19 cellular contexts compared by ENCODE assay signal in the genomic region with DNA sequence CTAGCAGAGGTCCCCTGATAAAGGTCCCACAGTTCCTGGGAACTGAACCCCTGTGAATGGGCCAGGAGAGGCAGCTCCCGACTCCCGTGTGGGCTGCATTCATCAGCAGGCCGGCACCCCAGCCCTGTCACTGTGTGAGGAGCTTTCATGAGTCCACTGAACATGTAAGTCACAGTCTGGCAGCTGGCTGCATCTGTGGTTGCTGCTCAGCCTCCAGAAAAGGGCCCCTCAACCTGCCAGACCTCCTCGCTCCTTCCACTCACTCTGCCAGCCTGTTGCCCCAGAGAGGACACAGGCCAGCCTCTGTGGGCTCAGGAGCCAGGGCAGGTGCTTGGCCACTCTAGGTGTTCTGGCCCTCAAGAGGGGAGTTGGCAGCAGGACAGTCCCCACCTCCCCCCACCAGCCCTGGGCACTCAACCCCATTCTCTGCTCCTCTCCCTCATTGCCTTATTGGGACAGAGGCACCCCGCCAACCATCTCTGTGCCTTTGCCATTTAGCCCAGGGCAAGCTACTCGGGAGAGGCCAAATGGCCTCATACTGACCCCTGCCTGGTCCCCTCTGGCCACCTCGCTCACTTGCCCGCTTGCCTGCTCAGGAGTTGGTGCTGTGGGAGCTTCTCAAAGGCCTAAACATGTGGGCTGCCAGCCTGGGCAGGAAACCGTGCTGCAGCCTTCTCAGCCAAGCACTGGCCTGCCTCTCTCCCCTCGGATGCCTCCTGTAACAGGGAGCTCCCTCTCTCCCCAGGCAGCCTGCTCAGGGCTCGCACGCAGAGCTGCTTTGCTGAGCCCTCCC. TPM values are rescaled to one million over a fixed set of nuclear protein-coding genes. Genes with fewer than 3 reads are reported as not detected.
DNase-seq lines count a peak whose midpoint lies in the region; ATAC-seq and TF ChIP-seq lines count a peak whose summit lies in the region.
"Had no signal": no experiment of that assay in that cellular context is flagged by ENCODE, and none has a peak within 500 bp of the region (broad histone marks: within the 10 kb centered on the region; RNA-seq: fewer than 3 reads in every experiment).

No MANE protein-coding gene starts in this region.

- no peak for ATAC-seq in GM18867 (IDR thresholded peaks at IDR 0.05; ENCODE audit: unreplicated experiment)

- TF ChIP-seq EP300 in suprapubic skin (IDR thresholded peaks at IDR 0.05) = no peak

- peaks cover 10% of the 10 kb centered on the region for H3K27me3 ChIP-seq in colonic mucosa
- peaks cover 79% of the 10 kb centered on the region for H3K27me3 ChIP-seq in suprapubic skin

- 80% methylated on average over 11 of the region's 12 CpGs for WGBS in suprapubic skin

- H3K4me1 Mint-ChIP-seq in mesothelial cell of epicardium = peaks cover 60% of the 10 kb centered on the region
- H3K4me1 Mint-ChIP-seq: activated CD4-positive, alpha-beta T cell treated with anti-CD3 and anti-CD28 coated beads, Interleukin-2, amount 10 ng/mL, durations not matched to agents 24 days and 14 days had no signal

- peaks cover 69% of the 10 kb centered on the region for H3K27me3 Mint-ChIP-seq in mesothelial cell of epicardium (ENCODE audit: low read depth)

- H3K4me3 Mint-ChIP-seq in mesothelial cell of epicardium = peak overlapping the region; percentile 22
- H3K4me3 Mint-ChIP-seq: activated CD4-positive, alpha-beta T cell treated with anti-CD3 and anti-CD28 coated beads, Interleukin-2, amount 10 ng/mL, durations not matched to agents 24 days and 14 days; dendritic cell treated with granulocyte-macrophage colony-stimulating factor and Interleukin-4, amounts not matched to agents 40 ng/mL and 50 ng/mL, for 4 days; T-helper 1 cell treated with Interleukin-12 subunit alpha and Interleukin-12 subunit beta and Interleukin-4 antibody, amounts not matched to agents 30 μg/mL and 1 μg/mL, for 36 hours had no signal

- H3K27ac ChIP-seq in colonic mucosa (no peak overlapping the region), suprapubic skin (no peak overlapping the region)
- H3K27ac ChIP-seq: HL-60 had no signal

- no peak for TF ChIP-seq CTCF in colonic mucosa (IDR thresholded peaks at IDR 0.05)
- TF ChIP-seq CTCF in mesothelial cell of epicardium (IDR thresholded peaks at IDR 0.05; ENCODE audit: unreplicated experiment) = no peak
- TF ChIP-seq CTCF in suprapubic skin (IDR thresholded peaks at IDR 0.05) = no peak

- intact Hi-C loops in colonic mucosa (cut with DNase I) = loop anchor here (5.0 kb wide), 1 partner anchor 49 kb away; no protein-coding TSS in a partner anchor

- no peak overlapping the region for H3K9ac ChIP-seq in colonic mucosa (ENCODE audit: low read depth in 2 of 2, low read length in 2 of 2)

- TF ChIP-seq POLR2A in suprapubic skin (IDR thresholded peaks at IDR 0.05) = no peak

- peak; percentile 55 for DNase-seq in activated effector memory CD4-positive, alpha-beta T cell treated with anti-CD3 and anti-CD28 coated beads, Interleukin-2, amount 50 U/mL, for 16 hours
- DNase-seq in activated effector memory CD4-positive, alpha-beta T cell treated with Interleukin-2 at 50 U/mL for 16 hours = no peak
- peak; percentile 12 for DNase-seq in colonic mucosa
- DNase-seq in mesothelial cell of epicardium (ENCODE audit: low spot score in 2 of 2, unreplicated experiment in 2 of 2) = no peak
- DNase-seq in suprapubic skin (ENCODE audit: low spot score in 2 of 2) = peak; percentile 49 to 73
- DNase-seq in dermis blood vessel endothelial cell = no peak
- no peak for DNase-seq in NCI-H2081 (lab: John Stamatoyannopoulos, UW)
- DNase-seq: activated CD4-positive, alpha-beta T cell treated with anti-CD3 and anti-CD28 coated beads, Interleukin-2, amount 10 ng/mL, durations not matched to agents 24 days and 14 days; C1 segment of cervical spinal cord; GOT3; IMR-90; NCI-H1105; NCI-H2081 treated with DMSO at 0.1 percent for 48 hours had no signal

- H3K4me1 ChIP-seq in colonic mucosa (peaks cover 4% of the 10 kb centered on the region), suprapubic skin (peaks cover 14% of the 10 kb centered on the region)

- H3K27ac Mint-ChIP-seq in mesothelial cell of epicardium = no peak overlapping the region
- H3K27ac Mint-ChIP-seq: activated CD4-positive, alpha-beta T cell treated with anti-CD3 and anti-CD28 coated beads, Interleukin-2, amount 10 ng/mL, durations not matched to agents 24 days and 14 days; dendritic cell treated with granulocyte-macrophage colony-stimulating factor and Interleukin-4, amounts not matched to agents 40 ng/mL and 50 ng/mL, for 4 days; T-helper 1 cell treated with Interleukin-12 subunit alpha and Interleukin-12 subunit beta and Interleukin-4 antibody, amounts not matched to agents 30 μg/mL and 1 μg/mL, for 36 hours had no signal

- H3K4me3 ChIP-seq in colonic mucosa (no peak overlapping the region), suprapubic skin (no peak overlapping the region)

- no peaks in the 10 kb centered on the region for H3K9me3 Mint-ChIP-seq in mesothelial cell of epicardium
- H3K9me3 Mint-ChIP-seq: activated CD4-positive, alpha-beta T cell treated with anti-CD3 and anti-CD28 coated beads, Interleukin-2, amount 10 ng/mL, durations not matched to agents 24 days and 14 days; dendritic cell treated with granulocyte-macrophage colony-stimulating factor and Interleukin-4, amounts not matched to agents 40 ng/mL and 50 ng/mL, for 4 days; neural crest cell; T-helper 1 cell treated with Interleukin-12 subunit alpha and Interleukin-12 subunit beta and Interleukin-4 antibody, amounts not matched to agents 30 μg/mL and 1 μg/mL, for 36 hours had no signal

- H3K36me3 Mint-ChIP-seq in mesothelial cell of epicardium = no peaks in the 10 kb centered on the region

- no peaks in the 10 kb centered on the region for H3K36me3 ChIP-seq in colonic mucosa
- no peaks in the 10 kb centered on the region for H3K36me3 ChIP-seq in suprapubic skin

- H3K9me3 ChIP-seq in colonic mucosa (no peaks in the 10 kb centered on the region), suprapubic skin (no peaks in the 10 kb centered on the region)

RNA-seq across cellular contexts. Expression of a gene that starts 1.9 kb away (rescaled TPM):
- total RNA-seq in colonic mucosa (not detected), mesothelial cell of epicardium (8.8 to 9.4 TPM (median 9.3 TPM) in 3 replicates), suprapubic skin (not detected), dermis blood vessel endothelial cell (not detected in 2 replicates)
- total RNA-seq: activated CD4-positive, alpha-beta T cell treated with anti-CD3 and anti-CD28 coated beads, Interleukin-2, amount 10 ng/mL, durations not matched to agents 24 days and 14 days; IMR-90; ureter had no signal

Comparison
In these comparisons a context has a peak if more than half of its experiments do, and no peak if none do; other contexts are left out.
1. DNase-seq: peak in activated effector memory CD4-positive, alpha-beta T cell treated with anti-CD3 and anti-CD28 coated beads, Interleukin-2, amount 50 U/mL, for 16 hours (single experiment), colonic mucosa (single experiment) and suprapubic skin (2 of 2); none in activated effector memory CD4-positive, alpha-beta T cell treated with Interleukin-2 at 50 U/mL for 16 hours (single experiment), mesothelial cell of epicardium (0 of 2), dermis blood vessel endothelial cell (single experiment) and NCI-H2081 (0 of 2).